ENCODE assay signal across 1 cellular context in the genomic region with DNA sequence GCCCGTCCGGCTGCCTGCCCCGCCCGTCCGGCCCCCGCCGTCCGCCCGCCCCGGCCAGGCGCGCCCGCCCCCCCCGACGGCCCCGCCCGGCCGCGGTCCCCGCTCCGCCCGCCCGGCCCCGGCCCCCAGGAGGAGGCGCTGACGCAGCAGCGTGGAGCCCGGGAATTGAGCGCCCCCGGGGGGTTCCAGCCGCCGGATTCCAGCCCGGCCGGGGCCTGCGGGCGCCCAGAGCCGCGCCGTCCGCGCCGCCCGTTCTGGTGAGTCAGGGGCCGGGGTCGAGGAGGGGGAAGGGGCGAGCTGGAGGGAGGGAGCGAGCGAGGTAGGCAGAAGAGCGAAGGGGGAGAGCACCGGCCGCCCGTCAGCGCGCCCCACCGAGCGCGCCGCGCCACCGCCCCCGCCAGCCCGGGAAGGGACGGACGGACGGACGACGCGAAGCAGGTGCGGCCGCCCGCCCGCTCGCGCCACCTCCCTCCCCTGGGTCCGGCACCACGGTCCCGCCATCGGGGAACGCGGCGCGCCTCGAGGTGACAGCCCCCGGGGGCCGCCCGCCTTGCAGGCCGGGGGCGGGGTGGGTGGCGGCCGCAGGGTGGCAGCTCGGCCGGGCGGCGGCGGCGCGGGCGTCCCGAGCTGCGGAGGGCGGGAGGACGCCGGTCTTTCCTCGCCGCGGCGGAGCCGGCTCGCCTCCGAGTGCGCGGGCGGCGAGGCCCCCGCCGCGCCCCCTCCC.
A peak's percentile ranks its signal among the peaks of the same experiment; 100 is the strongest.
TF ChIP-seq lines count a peak whose summit lies in the region.

No MANE protein-coding gene starts in this region.

TF ChIP-seq in HepG2, 621 proteins besides CTCF, POLR2A, EP300 and RAD21:
- TF ChIP-seq, protein P1, sequence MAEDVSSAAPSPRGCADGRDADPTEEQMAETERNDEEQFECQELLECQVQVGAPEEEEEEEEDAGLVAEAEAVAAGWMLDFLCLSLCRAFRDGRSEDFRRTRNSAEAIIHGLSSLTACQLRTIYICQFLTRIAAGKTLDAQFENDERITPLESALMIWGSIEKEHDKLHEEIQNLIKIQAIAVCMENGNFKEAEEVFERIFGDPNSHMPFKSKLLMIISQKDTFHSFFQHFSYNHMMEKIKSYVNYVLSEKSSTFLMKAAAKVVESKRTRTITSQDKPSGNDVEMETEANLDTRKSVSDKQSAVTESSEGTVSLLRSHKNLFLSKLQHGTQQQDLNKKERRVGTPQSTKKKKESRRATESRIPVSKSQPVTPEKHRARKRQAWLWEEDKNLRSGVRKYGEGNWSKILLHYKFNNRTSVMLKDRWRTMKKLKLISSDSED (CRISPR knock-in tag; IDR thresholded peaks at IDR 0.05), result no peak
- TF ChIP-seq SIN3A (IDR thresholded peaks at IDR 0.05; ENCODE audit: borderline replicate concordance, low read depth, low read length) (peak; percentile 30; the same call in 1 of the 2 replicates), CCDC6 (CRISPR knock-in tag; IDR thresholded peaks at IDR 0.05) (peak; percentile 56; the same call in 1 of the 2 replicates), ARHGAP35 (CRISPR knock-in tag; IDR thresholded peaks at IDR 0.05; ENCODE audit: borderline replicate concordance) (no peak), ZNF777 (CRISPR knock-in tag; IDR thresholded peaks at IDR 0.05) (peak; percentile 68), SALL1 (CRISPR knock-in tag; IDR thresholded peaks at IDR 0.05) (peak; percentile 9), ASH2L (IDR thresholded peaks at IDR 0.05; ENCODE audit: insufficient read length, low read depth, low read length) (peak; percentile 8), HDAC1 (CRISPR knock-in tag; IDR thresholded peaks at IDR 0.05) (0 out of 2 replicates have a peak, but pooled peaks have one; percentile 22), KMT2A (CRISPR knock-in tag; IDR thresholded peaks at IDR 0.05) (no peak), HNRNPUL1 (IDR thresholded peaks at IDR 0.05; ENCODE audit: low read depth, low read length) (no peak), PHF20 (CRISPR knock-in tag; IDR thresholded peaks at IDR 0.05) (0 out of 2 replicates have a peak, but pooled peaks have one; percentile 13), ATF7-NPFF (CRISPR knock-in tag; IDR thresholded peaks at IDR 0.05; ENCODE audit: low read depth) (no peak), KLF12 (CRISPR knock-in tag; IDR thresholded peaks at IDR 0.05; ENCODE audit: borderline replicate concordance) (no peak), ZFX (CRISPR knock-in tag; IDR thresholded peaks at IDR 0.05; ENCODE audit: low read depth) (0 out of 2 replicates have a peak, but pooled peaks have one; percentile 20)
- TF ChIP-seq, protein P2, sequence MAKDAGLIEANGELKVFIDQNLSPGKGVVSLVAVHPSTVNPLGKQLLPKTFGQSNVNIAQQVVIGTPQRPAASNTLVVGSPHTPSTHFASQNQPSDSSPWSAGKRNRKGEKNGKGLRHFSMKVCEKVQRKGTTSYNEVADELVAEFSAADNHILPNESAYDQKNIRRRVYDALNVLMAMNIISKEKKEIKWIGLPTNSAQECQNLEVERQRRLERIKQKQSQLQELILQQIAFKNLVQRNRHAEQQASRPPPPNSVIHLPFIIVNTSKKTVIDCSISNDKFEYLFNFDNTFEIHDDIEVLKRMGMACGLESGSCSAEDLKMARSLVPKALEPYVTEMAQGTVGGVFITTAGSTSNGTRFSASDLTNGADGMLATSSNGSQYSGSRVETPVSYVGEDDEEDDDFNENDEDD (CRISPR knock-in tag; IDR thresholded peaks at IDR 0.05; ENCODE audit: borderline replicate concordance), result peak; percentile 40; the same call in 1 of the 2 replicates
- TF ChIP-seq, protein P3, sequence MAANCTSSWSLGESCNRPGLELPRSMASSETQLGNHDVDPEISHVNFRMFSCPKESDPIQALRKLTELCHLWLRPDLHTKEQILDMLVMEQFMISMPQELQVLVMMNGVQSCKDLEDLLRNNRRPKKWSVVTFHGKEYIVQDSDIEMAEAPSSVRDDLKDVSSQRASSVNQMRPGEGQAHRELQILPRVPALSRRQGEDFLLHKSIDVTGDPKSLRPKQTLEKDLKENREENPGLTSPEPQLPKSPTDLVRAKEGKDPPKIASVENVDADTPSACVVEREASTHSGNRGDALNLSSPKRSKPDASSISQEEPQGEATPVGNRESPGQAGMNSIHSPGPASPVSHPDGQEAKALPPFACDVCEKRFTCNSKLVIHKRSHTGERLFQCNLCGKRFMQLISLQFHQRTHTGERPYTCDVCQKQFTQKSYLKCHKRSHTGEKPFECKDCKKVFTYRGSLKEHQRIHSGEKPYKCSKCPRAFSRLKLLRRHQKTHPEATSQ (CRISPR knock-in tag; IDR thresholded peaks at IDR 0.05; ENCODE audit: borderline replicate concordance), result no peak
